8 cellular contexts compared by ENCODE assay signal in genomic region chr2:75647771-75648170, GRCh38. TPM values are rescaled to one million over a fixed set of nuclear protein-coding genes. Genes with fewer than 3 reads are reported as not detected.
DNase-seq lines count a peak whose midpoint lies in the region; ATAC-seq, FAIRE-seq and TF ChIP-seq lines count a peak whose summit lies in the region.

No MANE protein-coding gene starts in this region.

- TF ChIP-seq CTCF in 22Rv1 (IDR thresholded peaks at IDR 0.05) (no peak), GM23338 (conservative IDR thresholded peaks at IDR 0.05; ENCODE audit: low read depth in 2 of 2) (no peak), kidney epithelial cell (IDR thresholded peaks at IDR 0.05; ENCODE audit: insufficient read depth, low read length, poor library complexity, severe bottlenecking) (no peak)

- H3K27ac Mint-ChIP-seq in GM23338 = peak overlapping the region; percentile 96; the same call in 1 of the 2 replicates
- peak overlapping the region; percentile 92 for H3K27ac Mint-ChIP-seq in activated T-helper 17 cell treated with anti-CD3 and anti-CD28 coated beads, Interleukin-2, amount 50 U/mL, for 72 hours

- H3F3A ChIP-seq in GM23338 (replicated peaks; ENCODE audit: low read depth) = no peaks in the 10 kb centered on the region

- H3K9me3 Mint-ChIP-seq in GM23338 = no peaks in the 10 kb centered on the region
- H3K9me3 Mint-ChIP-seq in activated T-helper 17 cell treated with anti-CD3 and anti-CD28 coated beads, Interleukin-2, amount 50 U/mL, for 72 hours = no peaks in the 10 kb centered on the region

- DNase-seq in GM23338 (ENCODE audit: low spot score) (peak; percentile 19), kidney epithelial cell (ENCODE audit: low read depth) (no peak), HT-29 (ENCODE audit: low spot score) (no peak), MV-4-11 (lab: John Stamatoyannopoulos, UW) (no peak), small intestine (no peak)

- 62 to 80% (median 73%) methylated on average over 3 of the region's 3 CpGs for WGBS in small intestine, 3 donors

- H3K9me2 ChIP-seq in GM23338 (ENCODE audit: insufficient read depth) = no peaks in the 10 kb centered on the region

- H3K9me3 ChIP-seq in small intestine (ENCODE audit: control insufficient read depth, low read depth) = no peaks in the 10 kb centered on the region

- no peaks in the 10 kb centered on the region for H3K4me1 Mint-ChIP-seq in GM23338
- no peaks in the 10 kb centered on the region for H3K4me1 Mint-ChIP-seq in activated T-helper 17 cell treated with anti-CD3 and anti-CD28 coated beads, Interleukin-2, amount 50 U/mL, for 72 hours

- H2AFZ ChIP-seq in GM23338 = no peak overlapping the region

- peaks cover 2% of the 10 kb centered on the region for H3K27me3 Mint-ChIP-seq in GM23338 (ENCODE audit: insufficient read depth, low read depth, poor library complexity)
- H3K27me3 Mint-ChIP-seq in activated T-helper 17 cell treated with anti-CD3 and anti-CD28 coated beads, Interleukin-2, amount 50 U/mL, for 72 hours = no peaks in the 10 kb centered on the region

- H4K20me1 ChIP-seq in GM23338 (replicated peaks; ENCODE audit: insufficient read depth) = no peaks in the 10 kb centered on the region

- no peaks in the 10 kb centered on the region for H3K4me1 ChIP-seq in GM23338 (ENCODE audit: insufficient read depth)
- no peaks in the 10 kb centered on the region for H3K4me1 ChIP-seq in small intestine (ENCODE audit: control insufficient read depth in 2 of 2, insufficient read depth in 1 of 2, low read depth in 1 of 2, low read length in 1 of 2)

- peaks cover 38% of the 10 kb centered on the region for H3K79me2 ChIP-seq in GM23338 (replicated peaks; ENCODE audit: insufficient read depth)

- H3K27me3 ChIP-seq in GM23338 (ENCODE audit: insufficient read depth) (no peaks in the 10 kb centered on the region), kidney epithelial cell (ENCODE audit: control insufficient read depth, insufficient read depth, low read length) (no peaks in the 10 kb centered on the region), small intestine (ENCODE audit: control insufficient read depth in 2 of 2, insufficient read depth in 2 of 2, low read length in 2 of 2) (no peaks in the 10 kb centered on the region)

- ATAC-seq in GM23338 (no peak), GM21619 (IDR thresholded peaks at IDR 0.05; ENCODE audit: unreplicated experiment) (no peak)
- no peak for ATAC-seq in activated T-helper 17 cell treated with anti-CD3 and anti-CD28 coated beads, Interleukin-2, amount 50 U/mL, for 72 hours (replicated peaks)

- peak overlapping the region; percentile 62 for H3K27ac ChIP-seq in 22Rv1
- H3K27ac ChIP-seq in GM23338 (ENCODE audit: low read depth) = no peak overlapping the region
- H3K27ac ChIP-seq in small intestine (ENCODE audit: low read depth in 1 of 2, low read length in 1 of 2) = no peak overlapping the region

- H3K4me3 ChIP-seq in GM23338 (peak overlapping the region; percentile 70), kidney epithelial cell (ENCODE audit: low read depth, low read length) (peak overlapping the region; percentile 70), small intestine (ENCODE audit: low read depth in 1 of 2, low read length in 2 of 2) (peak overlapping the region in 1 of 2 donors; percentile 97)

- peaks cover 50% of the 10 kb centered on the region for H3K36me3 Mint-ChIP-seq in GM23338 (ENCODE audit: low read depth)
- peaks cover 56% of the 10 kb centered on the region for H3K36me3 Mint-ChIP-seq in activated T-helper 17 cell treated with anti-CD3 and anti-CD28 coated beads, Interleukin-2, amount 50 U/mL, for 72 hours (ENCODE audit: low read depth)

- FAIRE-seq in small intestine (lab: Jason Lieb, UNC) = no peak

- peak overlapping the region; percentile 88 for H3K4me2 ChIP-seq in GM23338

- peak overlapping the region; percentile 93 for H3K4me3 Mint-ChIP-seq in GM23338
- peak overlapping the region; percentile 92 for H3K4me3 Mint-ChIP-seq in activated T-helper 17 cell treated with anti-CD3 and anti-CD28 coated beads, Interleukin-2, amount 50 U/mL, for 72 hours

- H3K36me3 ChIP-seq in GM23338 (ENCODE audit: insufficient read depth) = peaks cover 23% of the 10 kb centered on the region; the same call in 1 of the 2 replicates
- peaks cover 2% of the 10 kb centered on the region for H3K36me3 ChIP-seq in kidney epithelial cell (ENCODE audit: control insufficient read depth, insufficient read depth, low read length)
- peaks cover 2 to 5% of the 10 kb centered on the region in 2 donors for H3K36me3 ChIP-seq in small intestine (ENCODE audit: control insufficient read depth in 2 of 2, insufficient read depth in 2 of 2, low read length in 2 of 2)

TF ChIP-seq in GM23338, 12 proteins besides CTCF, POLR2A, EP300 and RAD21 (continues in another document):
- TF ChIP-seq REST (IDR thresholded peaks at IDR 0.05; ENCODE audit: unreplicated experiment) (no peak), EZH2 (IDR thresholded peaks at IDR 0.05; ENCODE audit: low read depth, unreplicated experiment) (no peak), ZNF114 (CRISPR knock-in tag; IDR thresholded peaks at IDR 0.05) (no peak), STAT1 (IDR thresholded peaks at IDR 0.05; ENCODE audit: unreplicated experiment) (no peak), EZH2phosphoT487 (IDR thresholded peaks at IDR 0.05; ENCODE audit: unreplicated experiment) (no peak), JUNB (IDR thresholded peaks at IDR 0.05; ENCODE audit: unreplicated experiment) (no peak), ETS1 (IDR thresholded peaks at IDR 0.05) (no peak), NANOG (IDR thresholded peaks at IDR 0.05; ENCODE audit: borderline replicate concordance) (no peak), ZNF331 (CRISPR knock-in tag; IDR thresholded peaks at IDR 0.05; ENCODE audit: low read depth) (no peak), POLR2AphosphoS5 (IDR thresholded peaks at IDR 0.05; ENCODE audit: low read depth) (no peak)

RNA-seq across cellular contexts. Expression of gene MRPL19, which starts 1.2 kb away (rescaled TPM):
- total RNA-seq in GM23338 (2014; rRNA removed; shearing (Covaris generic)) = 65.5 and 85.5 TPM in 2 replicates
- 131 and 149 TPM in 2 replicates for polyA plus RNA-seq in GM23338 (2016; fragmentation: Nextera tagmentation; extraction: Ambion mirVana)
- 10 to 100 TPM; 37.0 to 69.2 TPM for total RNA-seq in activated T-helper 17 cell treated with anti-CD3 and anti-CD28 coated beads, Interleukin-2, amount 50 U/mL, for 72 hours
- 56.8 and 64.2 TPM in 2 replicates for total RNA-seq in kidney epithelial cell
- total RNA-seq in HT-29 (2014; rRNA removed; shearing (Covaris generic)) = 41.7 and 65.3 TPM in 2 replicates
- polyA plus RNA-seq in small intestine = 10 to 100 TPM; 26.5 to 35.2 (median 29.7) TPM
